Comparison of ENCODE assay signal across 23 cellular contexts in genomic region chr18:79738565-79739439, GRCh38. TPM values are rescaled to one million over a fixed set of nuclear protein-coding genes. Genes with fewer than 3 reads are reported as not detected.
DNase-seq lines count a peak whose midpoint lies in the region; ATAC-seq and TF ChIP-seq lines count a peak whose summit lies in the region.
"Had no signal": no experiment of that assay in that cellular context is flagged by ENCODE, and none has a peak within 500 bp of the region (broad histone marks: within the 10 kb centered on the region; RNA-seq: fewer than 3 reads in every experiment).

No MANE protein-coding gene starts in this region.

- H3K36me3 ChIP-seq in right atrium auricular region, result peaks cover 47% of the 10 kb centered on the region
- H3K36me3 ChIP-seq in upper lobe of right lung, result peaks cover 47% of the 10 kb centered on the region
- H3K36me3 ChIP-seq: prostate gland had no signal

- H3K9me3 ChIP-seq in right atrium auricular region (no peaks in the 10 kb centered on the region), upper lobe of right lung (no peaks in the 10 kb centered on the region)
- H3K9me3 ChIP-seq: HAP-1, prostate gland, vagina had no signal

- TF ChIP-seq CTCF in right atrium auricular region (IDR thresholded peaks at IDR 0.05), result no peak
- no peak for TF ChIP-seq CTCF in upper lobe of right lung (IDR thresholded peaks at IDR 0.05)

- H3K27ac ChIP-seq in right atrium auricular region (no peak overlapping the region), upper lobe of right lung (no peak overlapping the region)
- H3K27ac ChIP-seq: cardiac muscle cell, PC-9, prostate gland, vagina had no signal

- H3K4me3 ChIP-seq in right atrium auricular region, result no peak overlapping the region
- H3K4me3 ChIP-seq in upper lobe of right lung, result no peak overlapping the region
- H3K4me3 ChIP-seq: cardiac muscle cell, HAP-1, PC-9, prostate gland, vagina had no signal

- no peak for ATAC-seq in Right ventricle myocardium inferior
- no peak for ATAC-seq in upper lobe of right lung
- ATAC-seq: natural killer cell had no signal

- intact Hi-C loops in Right ventricle myocardium inferior (cut with DNase I), result no loop called here
- intact Hi-C loops in upper lobe of right lung (cut with DNase I), result no loop called here

- H3K4me1 ChIP-seq in right atrium auricular region, result no peaks in the 10 kb centered on the region
- H3K4me1 ChIP-seq in upper lobe of right lung, result no peaks in the 10 kb centered on the region
- H3K4me1 ChIP-seq: HAP-1, prostate gland, vagina had no signal

- H3K27me3 ChIP-seq in right atrium auricular region (no peaks in the 10 kb centered on the region), upper lobe of right lung (no peaks in the 10 kb centered on the region)
- H3K27me3 ChIP-seq: cardiac muscle cell, vagina had no signal

- peak; percentile 20 for DNase-seq in Right ventricle myocardium inferior (ENCODE audit: missing footprints)
- DNase-seq in right atrium auricular region (ENCODE audit: low spot score), result no peak
- DNase-seq in fibroblast of gingiva (ENCODE audit: low read depth), result peak; percentile 45
- DNase-seq in medulla oblongata (ENCODE audit: extremely low spot score), result peak; percentile 68
- DNase-seq in upper lobe of right lung, result peak; percentile 61
- DNase-seq in stimulated activated CD8-positive, alpha-beta memory T cell treated with anti-CD3 and anti-CD28 coated beads, Interleukin-4, amount 100 ng/mL, for 48 hours, result no peak
- no peak for DNase-seq in activated T-cell treated with anti-CD3 and anti-CD28 coated beads, Interleukin-2, amount 50 U/mL, for 1 hour
- no peak for DNase-seq in amniotic stem cell (lab: John Stamatoyannopoulos, UW)
- DNase-seq: activated CD4-positive, alpha-beta T cell treated with anti-CD3 and anti-CD28 coated beads, Interleukin-2, amount 50 U/mL, for 1 hour; activated naive CD4-positive, alpha-beta T cell treated with anti-CD3 and anti-CD28 coated beads, Interleukin-2, amount 50 U/mL, for 16 hours; CD4-positive, alpha-beta T cell; Karpas-422; natural killer cell; NCI-H1105 treated with DMSO at 0.1 percent for 48 hours; NCI-H748 treated with DMSO at 0.1 percent for 48 hours; PC-9; stimulated activated CD4-positive, alpha-beta T cell treated with anti-CD3 and anti-CD28 coated beads, Interleukin-15, amount 100 ng/mL, for 24 hours had no signal

RNA-seq across cellular contexts. Expression of gene KCNG2, which starts 58.9 kb away (rescaled TPM):
- not detected for total RNA-seq in Right ventricle myocardium inferior
- total RNA-seq in right atrium auricular region, result not detected
- 0.46 TPM for total RNA-seq in upper lobe of right lung
- total RNA-seq: A673; cardiac muscle cell; CD4-positive, alpha-beta T cell; HT1080; natural killer cell; PC-9; vagina had no signal

RNA-seq across cellular contexts. Expression of gene CTDP1, which starts 59.2 kb away (rescaled TPM):
- total RNA-seq in Right ventricle myocardium inferior (8.4 TPM), right atrium auricular region (1 to 10 TPM; 6.3 to 9.2 TPM), upper lobe of right lung (23.0 TPM)

Comparison
In these comparisons a context has a peak if more than half of its experiments do, and no peak if none do; other contexts are left out.
1. DNase-seq: peak in Right ventricle myocardium inferior (single experiment), fibroblast of gingiva (single experiment), medulla oblongata (single experiment) and upper lobe of right lung (single experiment); none in right atrium auricular region (single experiment), stimulated activated CD8-positive, alpha-beta memory T cell treated with anti-CD3 and anti-CD28 coated beads, Interleukin-4, amount 100 ng/mL, for 48 hours (single experiment), activated T-cell treated with anti-CD3 and anti-CD28 coated beads, Interleukin-2, amount 50 U/mL, for 1 hour (single experiment) and amniotic stem cell (single experiment).